37 cellular contexts compared by ENCODE assay signal in genomic region chr11:77517226-77517625, GRCh38. TPM values are rescaled to one million over a fixed set of nuclear protein-coding genes. Genes with fewer than 3 reads are reported as not detected.
DNase-seq lines count a peak whose midpoint lies in the region; ATAC-seq, FAIRE-seq and TF ChIP-seq lines count a peak whose summit lies in the region.
"Had no signal": no experiment of that assay in that cellular context is flagged by ENCODE, and none has a peak within 500 bp of the region (broad histone marks: within the 10 kb centered on the region; RNA-seq: fewer than 3 reads in every experiment).

No MANE protein-coding gene starts in this region.

- no peak overlapping the region for H3K9ac ChIP-seq in HepG2 (ENCODE audit: insufficient read depth, low read depth, low read length)

- no peak overlapping the region for H3K27ac ChIP-seq in HepG2 (ENCODE audit: extremely low read length, insufficient read depth, low read length)
- H3K27ac ChIP-seq in right lobe of liver, result no peak overlapping the region
- H3K27ac ChIP-seq: coronary artery, HL-60, spleen, thoracic aorta, WERI-Rb-1 had no signal

- H3K9me3 ChIP-seq in HepG2 (ENCODE audit: low read length) (no peaks in the 10 kb centered on the region), right lobe of liver (no peaks in the 10 kb centered on the region)
- H3K9me3 ChIP-seq: spleen, thoracic aorta had no signal

- H3K27me3 ChIP-seq in HepG2 (ENCODE audit: control insufficient read depth in 1 of 2, insufficient read depth in 2 of 2, low read length in 2 of 2), result no peaks in the 10 kb centered on the region
- no peaks in the 10 kb centered on the region for H3K27me3 ChIP-seq in right lobe of liver

- H3K36me3 ChIP-seq in HepG2 (replicated peaks in 1 of 2; ENCODE audit: control insufficient read depth in 1 of 2, insufficient read depth in 2 of 2, low read length in 2 of 2), result no peaks in the 10 kb centered on the region
- H3K36me3 ChIP-seq in right lobe of liver, result no peaks in the 10 kb centered on the region
- H3K36me3 ChIP-seq: spleen, thoracic aorta, WERI-Rb-1 had no signal

- H3K4me1 Mint-ChIP-seq in stimulated activated naive CD8-positive, alpha-beta T cell treated with anti-CD3 and anti-CD28 coated beads, Interleukin-15, amount 100 ng/mL, for 72 hours, result no peaks in the 10 kb centered on the region
- H3K4me1 Mint-ChIP-seq: B cell; CD4-positive, alpha-beta memory T cell had no signal

- H3K4me3 Mint-ChIP-seq in stimulated activated naive CD8-positive, alpha-beta T cell treated with anti-CD3 and anti-CD28 coated beads, Interleukin-15, amount 100 ng/mL, for 72 hours, result no peak overlapping the region
- H3K4me3 Mint-ChIP-seq: B cell; CD4-positive, alpha-beta memory T cell; effector memory CD8-positive, alpha-beta T cell; mesothelial cell of epicardium had no signal

- peaks cover 4% of the 10 kb centered on the region for H3K27me3 Mint-ChIP-seq in stimulated activated naive CD8-positive, alpha-beta T cell treated with anti-CD3 and anti-CD28 coated beads, Interleukin-15, amount 100 ng/mL, for 72 hours

- H2AFZ ChIP-seq in HepG2 (ENCODE audit: low read length), result no peak overlapping the region

- no peak for ATAC-seq in HepG2
- ATAC-seq in right lobe of liver, result no peak
- no peak for ATAC-seq in stimulated activated naive CD8-positive, alpha-beta T cell treated with anti-CD3 and anti-CD28 coated beads, Interleukin-15, amount 100 ng/mL, for 72 hours
- ATAC-seq: activated naive CD4-positive, alpha-beta T cell treated with anti-CD3 and anti-CD28 coated beads, Interleukin-2, amount 50 U/mL, for 72 hours; effector memory CD8-positive, alpha-beta T cell; Panc1; right cardiac atrium; stimulated activated naive CD8-positive, alpha-beta T cell treated with anti-CD3 and anti-CD28 coated beads, Interleukin-15, Interleukin-2, amounts not matched to agents 100 U/mL and 50 U/mL, for 24 hours had no signal

- in situ Hi-C loops in HepG2 (cut with HindIII; ENCODE audit: extremely low pct_ligation_motif_present, low pct_unique_long_range_greater_than_20kb), result no loop called here

- no peak for TF ChIP-seq EP300 in HepG2 (IDR thresholded peaks at IDR 0.05; ENCODE audit: low read depth in 2 of 2, low read length in 2 of 2)
- TF ChIP-seq EP300 in HepG2 (CRISPR knock-in tag; IDR thresholded peaks at IDR 0.05; ENCODE audit: borderline replicate concordance), result no peak

- TF ChIP-seq POLR2A in HepG2 (IDR thresholded peaks at IDR 0.05; ENCODE audit: insufficient read depth in 1 of 2, low read depth in 2 of 2, low read length in 2 of 2) (no peak), right lobe of liver (IDR thresholded peaks at IDR 0.05) (no peak)

- TF ChIP-seq RAD21 in HepG2 (CRISPR knock-in tag; IDR thresholded peaks at IDR 0.05), result no peak

- POLR2A ChIA-PET in HepG2 (lab: Yijun Ruan, JAX), result no interaction called here

- TF ChIP-seq CTCF in HepG2 (CRISPR knock-in tag; IDR thresholded peaks at IDR 0.05), result no peak
- TF ChIP-seq CTCF in right lobe of liver (IDR thresholded peaks at IDR 0.05), result no peak

- no peak overlapping the region for H3K4me2 ChIP-seq in HepG2 (ENCODE audit: low read depth, low read length)

- WGBS in HepG2 (ENCODE audit: low lambda C conversion rate), result 91% methylated on average over 2 of the region's 2 CpGs
- 79% methylated on average over 2 of the region's 2 CpGs for WGBS in right lobe of liver (ENCODE audit: insufficient coverage, low coverage, low lambda C conversion rate, missing lambda C conversion rate)

- no peak for FAIRE-seq in HepG2 (lab: Jason Lieb, UNC)
- no peak for FAIRE-seq in frontal cortex (lab: Jason Lieb, UNC)
- FAIRE-seq: bronchial epithelial cell, GM12892, islet of Langerhans had no signal

- H4K20me1 ChIP-seq in HepG2 (ENCODE audit: insufficient read depth, low read length), result no peaks in the 10 kb centered on the region

- H3K79me2 ChIP-seq in HepG2 (ENCODE audit: insufficient read depth, low read length), result no peaks in the 10 kb centered on the region

- H3K4me3 ChIP-seq in HepG2 (replicated peaks in 1 of 3; ENCODE audit: insufficient read depth in 1 of 3, low read depth in 2 of 3, low read length in 3 of 3), result no peak overlapping the region
- H3K4me3 ChIP-seq in right lobe of liver, result no peak overlapping the region
- H3K4me3 ChIP-seq: coronary artery, spleen, thoracic aorta had no signal

- DNase-seq in HepG2 (ENCODE audit: low spot score), result no peak
- no peak for DNase-seq in right lobe of liver
- peak; percentile 37 for DNase-seq in NCI-H446 treated with DMSO at 0.1 percent for 48 hours (lab: John Stamatoyannopoulos, UW)
- peak; percentile 26 for DNase-seq in dermis blood vessel endothelial cell
- DNase-seq in frontal cortex (ENCODE audit: low spot score in 2 of 2), result no peak
- DNase-seq in NCI-H2029 (lab: John Stamatoyannopoulos, UW), result no peak
- no peak for DNase-seq in stimulated activated naive CD8-positive, alpha-beta T cell treated with anti-CD3 and anti-CD28 coated beads, Interleukin-15, amount 100 ng/mL, for 72 hours
- no peak for DNase-seq in SK-N-DZ (ENCODE audit: low spot score)
- DNase-seq: ACHN; activated CD4-positive, alpha-beta T cell treated with anti-CD3 and anti-CD28 coated beads for 4 hours; amygdala; CD4-positive, alpha-beta memory T cell; effector memory CD8-positive, alpha-beta T cell; erythroblast; H9; head of caudate nucleus; Kasumi-1; NCI-H1092; NCI-H1694 treated with DMSO at 0.1 percent for 48 hours; right cardiac atrium; SHP77 treated with DMSO at 0.1 percent for 48 hours; spleen; stimulated activated CD4-positive, alpha-beta T cell treated with anti-CD3 and anti-CD28 coated beads, Interleukin-2, amount 100 ng/mL, for 24 hours; stimulated activated naive CD8-positive, alpha-beta T cell treated with anti-CD3 and anti-CD28 coated beads, Interleukin-15, Interleukin-2, amounts not matched to agents 100 U/mL and 50 U/mL, for 24 hours; T-helper 9 cell; WERI-Rb-1 had no signal

- H3K4me1 ChIP-seq in HepG2 (ENCODE audit: insufficient read depth, low read length), result peaks cover 18% of the 10 kb centered on the region
- no peaks in the 10 kb centered on the region for H3K4me1 ChIP-seq in right lobe of liver

- CTCF ChIA-PET in HepG2 (lab: Yijun Ruan, JAX; ENCODE audit: low intra/inter-chr PET ratio, low total read pairs), result no interaction called here

- intact Hi-C loops in HepG2 (cut with micrococcal nuclease; ENCODE audit: unreplicated experiment) (no loop called here), right lobe of liver (cut with DNase I) (no loop called here)

- no peak overlapping the region for H3K27ac Mint-ChIP-seq in stimulated activated naive CD8-positive, alpha-beta T cell treated with anti-CD3 and anti-CD28 coated beads, Interleukin-15, amount 100 ng/mL, for 72 hours
- H3K27ac Mint-ChIP-seq: activated naive CD4-positive, alpha-beta T cell treated with anti-CD3 and anti-CD28 coated beads, Interleukin-2, amount 50 U/mL, for 72 hours; activated T-helper 2 cell treated with anti-CD3 and anti-CD28 coated beads, Interferon-gamma antibody, Interleukin-2, Interleukin-4, amounts not matched to agents 10 μg/mL and 5 μg/mL and 100 μg/mL, durations not matched to agents 14 hours and 24 hours and 36 hours; B cell; CD4-positive, alpha-beta memory T cell; effector memory CD8-positive, alpha-beta T cell; H9; mesothelial cell of epicardium had no signal

- H3K9me3 Mint-ChIP-seq in stimulated activated naive CD8-positive, alpha-beta T cell treated with anti-CD3 and anti-CD28 coated beads, Interleukin-15, amount 100 ng/mL, for 72 hours, result no peaks in the 10 kb centered on the region
- H3K9me3 Mint-ChIP-seq: activated naive CD4-positive, alpha-beta T cell treated with anti-CD3 and anti-CD28 coated beads, Interleukin-2, amount 50 U/mL, for 72 hours; activated T-helper 2 cell treated with anti-CD3 and anti-CD28 coated beads, Interferon-gamma antibody, Interleukin-2, Interleukin-4, amounts not matched to agents 10 μg/mL and 5 μg/mL and 100 μg/mL, durations not matched to agents 14 hours and 24 hours and 36 hours; CD4-positive, alpha-beta memory T cell; effector memory CD8-positive, alpha-beta T cell had no signal

- no TSS peak for BruUV-seq in HepG2 (replicated peaks; lab: Mats Ljungman, UMichigan)

TF ChIP-seq in HepG2, 621 proteins besides CTCF, POLR2A, EP300 and RAD21 (continues in another document):
- TF ChIP-seq KLF16 (CRISPR knock-in tag; IDR thresholded peaks at IDR 0.05) (no peak), MED1 (CRISPR knock-in tag; IDR thresholded peaks at IDR 0.05) (no peak), MAFK (conservative IDR thresholded peaks at IDR 0.05 in 1 of 2, IDR thresholded peaks at IDR 0.05 in 1 of 2; ENCODE audit: low read length in 2 of 2) (peak; percentile 44 to 66), MAFF (IDR thresholded peaks at IDR 0.05; ENCODE audit: low read depth, low read length) (peak; percentile 61)

RNA-seq across cellular contexts. Expression of gene PAK1, which starts 43.3 kb away (rescaled TPM):
- total RNA-seq in HepG2 (2016; rRNA removed; fragmentation: Illumina TruSeq; extraction: Trizol), result 1.5 and 3.1 TPM in 2 replicates
- 2.0 and 3.0 TPM in 2 replicates for total RNA-seq in HepG2 (2016; cell fraction: cytosol; rRNA removed; fragmentation: Illumina TruSeq; extraction: Trizol; ENCODE audit: low read depth)
- total RNA-seq in HepG2 (2016; cell fraction: insoluble cytoplasmic fraction; rRNA removed; fragmentation: Illumina TruSeq; extraction: Trizol), result 0.89 and 1.1 TPM in 2 replicates
- 1.5 and 1.8 TPM in 2 replicates for total RNA-seq in HepG2 (2016; cell fraction: membrane; rRNA removed; fragmentation: Illumina TruSeq; extraction: Trizol)
- total RNA-seq in HepG2 (2016; cell fraction: nucleus; rRNA removed; fragmentation: Illumina TruSeq; extraction: Trizol), result 0.96 and 2.2 TPM in 2 replicates
- 4.3 and 4.9 TPM in 2 replicates for polyA plus RNA-seq in HepG2 (2011; rRNA removed)
- polyA plus RNA-seq in HepG2 (2011; cell fraction: cytosol; rRNA removed), result 1.7 and 3.1 TPM in 2 replicates
- 10.8 and 12.7 TPM in 2 replicates for polyA plus RNA-seq in HepG2 (2011; cell fraction: nucleus; rRNA removed)
- 3.3 and 5.7 TPM in 2 replicates for polyA plus RNA-seq in HepG2 (2012)
- polyA plus RNA-seq in HepG2 (2016; cell fraction: cytosol; fragmentation: Illumina TruSeq; extraction: Trizol; ENCODE audit: low read depth), result 0.31 and 0.35 TPM in 2 replicates
- 1.5 and 2.0 TPM in 2 replicates for polyA plus RNA-seq in HepG2 (2016; cell fraction: insoluble cytoplasmic fraction; fragmentation: Illumina TruSeq; extraction: Trizol; ENCODE audit: low read depth)
- 0.78 and 1.3 TPM in 2 replicates for polyA plus RNA-seq in HepG2 (2016; cell fraction: membrane; fragmentation: Illumina TruSeq; extraction: Trizol; ENCODE audit: low read depth)
- polyA plus RNA-seq in HepG2 (2016; cell fraction: nucleus; fragmentation: Illumina TruSeq; extraction: Trizol; ENCODE audit: insufficient read depth, low read depth), result 3.3 and 3.9 TPM in 2 replicates
- 1.7 and 35.6 TPM in 2 replicates for polyA minus RNA-seq in HepG2 (2011; rRNA and poly(A)+ RNA removed; ENCODE audit: low replicate concordance)
- 2.1 and 4.2 TPM in 2 replicates for polyA minus RNA-seq in HepG2 (2011; cell fraction: cytosol; rRNA and poly(A)+ RNA removed)
- polyA minus RNA-seq in HepG2 (2011; cell fraction: nucleus; rRNA and poly(A)+ RNA removed), result 7.5 and 9.6 TPM in 2 replicates
- total RNA-seq in right lobe of liver, result 10 to 100 TPM in 2 of 6 experiments, 1 to 10 TPM in 4; 7.3 to 14.5 (median 9.3) TPM
- 0.19 and 0.51 TPM in 2 replicates for total RNA-seq in dermis blood vessel endothelial cell
- 56.7 TPM for total RNA-seq in frontal cortex
- 38.4 and 40.4 TPM in 2 replicates for polyA plus RNA-seq in SK-N-DZ (2014; cell fraction: cytosol; rRNA removed)
- 65.4 and 122 TPM in 2 replicates for polyA plus RNA-seq in SK-N-DZ (2014; cell fraction: nucleus; rRNA removed)

Comparison
In these comparisons a context has a peak if more than half of its experiments do, and no peak if none do; other contexts are left out.
1. DNase-seq: peak in NCI-H446 treated with DMSO at 0.1 percent for 48 hours (single experiment) and dermis blood vessel endothelial cell (single experiment); none in HepG2 (single experiment), right lobe of liver (0 of 3), frontal cortex (0 of 2), NCI-H2029 (single experiment), stimulated activated naive CD8-positive, alpha-beta T cell treated with anti-CD3 and anti-CD28 coated beads, Interleukin-15, amount 100 ng/mL, for 72 hours (0 of 2) and SK-N-DZ (single experiment).